ENCODE assay signal across 29 cellular contexts in the genomic region with DNA sequence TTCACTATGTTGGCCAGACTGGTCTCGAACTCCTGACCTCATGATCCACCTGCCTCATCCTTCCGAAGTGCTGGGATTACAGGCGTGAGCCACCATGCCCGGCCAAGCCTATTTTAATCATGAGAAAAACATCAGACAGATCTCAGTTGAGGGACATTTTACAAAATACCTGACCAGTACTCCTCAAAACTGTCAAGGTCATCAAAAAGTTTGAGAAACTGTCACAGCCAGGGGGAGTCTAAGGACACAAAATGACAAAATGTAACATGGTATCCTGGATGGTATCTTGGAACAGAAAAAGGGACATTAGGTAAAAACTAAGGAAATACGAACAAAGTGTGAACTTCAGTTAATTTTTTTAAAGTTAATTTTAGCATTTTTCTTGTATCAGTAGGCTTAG.
"Had no signal": no experiment of that assay in that cellular context is flagged by ENCODE, and none has a peak within 500 bp of the region (broad histone marks: within the 10 kb centered on the region; RNA-seq: fewer than 3 reads in every experiment).

No MANE protein-coding gene starts in this region.

- H3K27me3 ChIP-seq: neural progenitor cell, ovary, spleen, stomach, thyroid gland, tibial nerve, upper lobe of left lung, vagina had no signal

- FAIRE-seq: urothelium cell line had no signal

- H3K4me1 Mint-ChIP-seq: natural killer cell; nephron; neural progenitor cell; stimulated activated naive B cell treated with anti-CD40 and anti-IgM and Interleukin-4, amounts not matched to agents 10 μg/mL and 1 μg/mL and 100 μg/mL, for 72 hours had no signal

- H3K36me3 ChIP-seq: neural progenitor cell, ovary, spleen, stomach, thoracic aorta, thyroid gland, tibial nerve, upper lobe of left lung, vagina had no signal

- H3K9ac ChIP-seq: neural progenitor cell, parathyroid adenoma had no signal

- H2AFZ ChIP-seq: neural progenitor cell, parathyroid adenoma had no signal

- H3K4me2 ChIP-seq: neural progenitor cell, smooth muscle cell had no signal

- H3K79me2 ChIP-seq: parathyroid adenoma had no signal

- H3K27me3 Mint-ChIP-seq: progenitor cell of endocrine pancreas; stimulated activated naive B cell treated with anti-CD40 and anti-IgM and Interleukin-4, amounts not matched to agents 10 μg/mL and 1 μg/mL and 100 μg/mL, for 72 hours; stimulated activated naive CD8-positive, alpha-beta T cell treated with anti-CD3 and anti-CD28 coated beads, Interleukin-15, Interleukin-2, amounts not matched to agents 100 ng/mL and 50 ng/mL, for 24 hours had no signal

- H3K27ac ChIP-seq: neural progenitor cell, ovary, parathyroid adenoma, psoas muscle, skin epidermis, spleen, stomach, thoracic aorta, thyroid gland, tibial nerve, upper lobe of left lung, vagina had no signal

- DNase-seq: natural killer cell; occipital lobe; ovary; right cardiac atrium; spleen; stimulated activated CD4-positive, alpha-beta T cell treated with anti-CD3 and anti-CD28 coated beads, Interleukin-12 subunit alpha, Interleukin-12 subunit beta, amount 100 ng/mL, for 4 hours; stimulated activated CD4-positive, alpha-beta T cell treated with anti-CD3 and anti-CD28 coated beads, Interleukin-1b, Interleukin-23, amount 100 ng/mL, for 48 hours; stimulated activated CD4-positive, alpha-beta T cell treated with anti-CD3 and anti-CD28 coated beads, Interleukin-4, amount 100 ng/mL, for 1 hour; stimulated activated CD4-positive, alpha-beta T cell treated with anti-CD3 and anti-CD28 coated beads, Interleukin-4, amount 100 ng/mL, for 4 hours; stimulated activated CD8-positive, alpha-beta memory T cell treated with anti-CD3 and anti-CD28 coated beads, Interleukin-4, amount 100 ng/mL, for 48 hours; stimulated activated naive B cell treated with anti-CD40 and anti-IgM and Interleukin-4, amounts not matched to agents 10 μg/mL and 1 μg/mL and 100 μg/mL, for 72 hours; stimulated activated naive CD4-positive, alpha-beta T cell treated with Interleukin-2 at 50 U/mL for 16 hours; stomach; thyroid gland; trophoblast cell; upper lobe of left lung had no signal

- H3K4me1 ChIP-seq: neural progenitor cell, parathyroid adenoma, spleen, stomach, thyroid gland, tibial nerve, upper lobe of left lung, vagina had no signal

- H3K9me3 ChIP-seq: ovary, psoas muscle, spleen, stomach, thoracic aorta, thyroid gland, tibial nerve, upper lobe of left lung, vagina had no signal

- H3K9me3 Mint-ChIP-seq: nephron; neural progenitor cell; stimulated activated naive B cell treated with anti-CD40 and anti-IgM and Interleukin-4, amounts not matched to agents 10 μg/mL and 1 μg/mL and 100 μg/mL, for 72 hours; stimulated activated naive CD8-positive, alpha-beta T cell treated with anti-CD3 and anti-CD28 coated beads, Interleukin-15, Interleukin-2, amounts not matched to agents 100 ng/mL and 50 ng/mL, for 24 hours had no signal

- H3K4me3 ChIP-seq: neural progenitor cell, ovary, psoas muscle, skin epidermis, smooth muscle cell, spleen, stomach, thoracic aorta, thyroid gland, tibial nerve, upper lobe of left lung, vagina had no signal

- H3K36me3 Mint-ChIP-seq: natural killer cell; neural progenitor cell; stimulated activated naive B cell treated with anti-CD40 and anti-IgM and Interleukin-4, amounts not matched to agents 10 μg/mL and 1 μg/mL and 100 μg/mL, for 72 hours had no signal

- H3K27ac Mint-ChIP-seq: natural killer cell; nephron; neural progenitor cell; progenitor cell of endocrine pancreas; stimulated activated naive B cell treated with anti-CD40 and anti-IgM and Interleukin-4, amounts not matched to agents 10 μg/mL and 1 μg/mL and 100 μg/mL, for 72 hours; stimulated activated naive CD8-positive, alpha-beta T cell treated with anti-CD3 and anti-CD28 coated beads, Interleukin-15, Interleukin-2, amounts not matched to agents 100 ng/mL and 50 ng/mL, for 24 hours had no signal

- ATAC-seq: natural killer cell; psoas muscle; right cardiac atrium; sciatic nerve; stimulated activated naive B cell treated with anti-CD40 and anti-IgM and Interleukin-4, amounts not matched to agents 10 μg/mL and 1 μg/mL and 100 μg/mL, for 72 hours had no signal

- H3K4me3 Mint-ChIP-seq: natural killer cell; nephron; neural progenitor cell; stimulated activated naive B cell treated with anti-CD40 and anti-IgM and Interleukin-4, amounts not matched to agents 10 μg/mL and 1 μg/mL and 100 μg/mL, for 72 hours; stimulated activated naive CD8-positive, alpha-beta T cell treated with anti-CD3 and anti-CD28 coated beads, Interleukin-15, Interleukin-2, amounts not matched to agents 100 ng/mL and 50 ng/mL, for 24 hours had no signal
